8 cellular contexts compared by ENCODE assay signal in genomic region chr16:23595951-23596720, GRCh38. TPM values are rescaled to one million over a fixed set of nuclear protein-coding genes. Genes with fewer than 3 reads are reported as not detected.
DNase-seq lines count a peak whose midpoint lies in the region; ATAC-seq and TF ChIP-seq lines count a peak whose summit lies in the region.

TSS of gene NDUFAB1 (minus strand) at chr16:23596316. CDS start at chr16:23596290, 26 bp downstream.

- peak; percentile 32 for DNase-seq in BJ (ENCODE audit: low read depth)
- peak; percentile 65 for DNase-seq in NCI-H446 treated with DMSO at 0.1 percent for 48 hours (lab: John Stamatoyannopoulos, UW)
- peak; percentile 86 to 90 for DNase-seq in activated CD4-positive, alpha-beta T cell treated with anti-CD3 and anti-CD28 coated beads for 4 hours
- DNase-seq in left colon: peak; percentile 86 to 94
- DNase-seq in stimulated activated CD4-positive, alpha-beta T cell treated with anti-CD3 and anti-CD28 coated beads, Interleukin-1b, Interleukin-23, amount 100 ng/mL, for 4 hours (ENCODE audit: low read depth in 2 of 2): peak; percentile 88 to 93

- POLR2A ChIA-PET in BJ (lab: Charles Lee): no interaction called here

- peak; percentile 74 for TF ChIP-seq CTCF in BJ (IDR thresholded peaks at IDR 0.05; ENCODE audit: insufficient read depth, low read depth, low read length)

- ATAC-seq in HG03378 (IDR thresholded peaks at IDR 0.05; ENCODE audit: unreplicated experiment) (peak; percentile 81), left colon (peak; percentile 99)

- CTCF ChIA-PET in BJ (lab: Yijun Ruan, JAX): interaction anchor here (0.6 to 2.2 kb wide), 12 partner anchors 8 to 104 kb away, joined by 3 to 11 read pairs (median 4); partner anchors contain the start of gene UBFD1

- no peaks in the 10 kb centered on the region for H3K27me3 ChIP-seq in BJ (ENCODE audit: control insufficient read depth, insufficient read depth, low read length)

- peak within 1 kb of the TSS; percentile 60 for H3K27ac ChIP-seq in cingulate gyrus (ENCODE audit: low read depth, low read length)

- intact Hi-C loops in left colon (cut with DNase I, micrococcal nuclease): no loop called here

- peaks cover 12% of the 10 kb centered on the region for H3K36me3 ChIP-seq in BJ (ENCODE audit: control insufficient read depth, insufficient read depth, low read length)

- peak; percentile 81 for TF ChIP-seq POLR2A in GM19099 (IDR thresholded peaks at IDR 0.05; ENCODE audit: extremely low read depth, insufficient read length, low read depth)

- H3K4me3 ChIP-seq in BJ (ENCODE audit: low read depth, low read length): peak within 1 kb of the TSS; percentile 93

RNA-seq across cellular contexts. Expression of gene NDUFAB1, which starts in this region (rescaled TPM):
- 64.6 and 71.9 TPM in 2 replicates for polyA plus RNA-seq in BJ (2011; rRNA removed)
- polyA minus RNA-seq in BJ (2011; rRNA and poly(A)+ RNA removed): 8.5 and 12.7 TPM in 2 replicates
- total RNA-seq in left colon: 100 to 1,000 TPM; 100 to 136 TPM

Comparison
In these comparisons a context has a peak if more than half of its experiments do, and no peak if none do; other contexts are left out.
1. Peak in every context shown above with its lines: DNase-seq, ATAC-seq, H3K4me3 ChIP-seq and H3K27ac ChIP-seq.
2. DNase-seq: peak in every context shown above with its lines; median percentile 90 in stimulated activated CD4-positive, alpha-beta T cell treated with anti-CD3 and anti-CD28 coated beads, Interleukin-1b, Interleukin-23, amount 100 ng/mL, for 4 hours; 90 in left colon; 88 in activated CD4-positive, alpha-beta T cell treated with anti-CD3 and anti-CD28 coated beads for 4 hours; 65 in NCI-H446 treated with DMSO at 0.1 percent for 48 hours; 32 in BJ.